Comparison of ENCODE assay signal across 8 cellular contexts in genomic region chr1:111988743-111989453, GRCh38. TPM values are rescaled to one million over a fixed set of nuclear protein-coding genes. Genes with fewer than 3 reads are reported as not detected.
DNase-seq lines count a peak whose midpoint lies in the region; ATAC-seq and TF ChIP-seq lines count a peak whose summit lies in the region.

No MANE protein-coding gene starts in this region.

- H3K36me3 ChIP-seq in naive thymus-derived CD4-positive, alpha-beta T cell (ENCODE audit: control insufficient read depth in 2 of 3, insufficient read depth in 3 of 3, low read length in 3 of 3): no peaks in the 10 kb centered on the region

- peaks cover 0 to 14% (median 10%) of the 10 kb centered on the region in 3 donors for H3K4me1 Mint-ChIP-seq in IgD-negative memory B cell
- H3K4me1 Mint-ChIP-seq in naive thymus-derived CD4-positive, alpha-beta T cell: peaks cover 0 to 22% (median 8%) of the 10 kb centered on the region in 7 donors

- peak overlapping the region; percentile 62 to 83 (median 70) for H3K4me3 Mint-ChIP-seq in IgD-negative memory B cell
- H3K4me3 Mint-ChIP-seq in naive thymus-derived CD4-positive, alpha-beta T cell: peak overlapping the region; percentile 16 to 80 (median 61)

- POLR2A ChIA-PET in AG04449 (lab: Yijun Ruan, JAX): no interaction called here
- POLR2A ChIA-PET in naive thymus-derived CD4-positive, alpha-beta T cell (lab: Charles Lee): no interaction called here

- CTCF ChIA-PET in AG04449 (lab: Yijun Ruan, JAX): no interaction called here
- CTCF ChIA-PET in naive thymus-derived CD4-positive, alpha-beta T cell (lab: Charles Lee): no interaction called here

- DNase-seq in AG04449 (ENCODE audit: low read depth, low spot score): no peak
- DNase-seq in dorsolateral prefrontal cortex: peak in 4 of 10 donors; percentile 36 to 62 (median 55)
- DNase-seq in naive thymus-derived CD4-positive, alpha-beta T cell: no peak
- DNase-seq in COLO829 (ENCODE audit: low spot score): no peak
- no peak for DNase-seq in GM19240 (ENCODE audit: insufficient read length, low spot score)
- no peak for DNase-seq in stimulated activated naive CD4-positive, alpha-beta T cell (lab: John Stamatoyannopoulos, UW)

- H3K9me3 Mint-ChIP-seq in IgD-negative memory B cell: no peaks in the 10 kb centered on the region
- peaks cover 0 to 5% (median 0%) of the 10 kb centered on the region in 11 donors for H3K9me3 Mint-ChIP-seq in naive thymus-derived CD4-positive, alpha-beta T cell

- peak overlapping the region in 52 of 59 donors; percentile 13 to 93 (median 75) for H3K27ac ChIP-seq in dorsolateral prefrontal cortex
- H3K27ac ChIP-seq in naive thymus-derived CD4-positive, alpha-beta T cell (ENCODE audit: low read depth, low read length): no peak overlapping the region

- H3K9me3 ChIP-seq in naive thymus-derived CD4-positive, alpha-beta T cell (ENCODE audit: control insufficient read depth in 2 of 3, low read length in 3 of 3): no peaks in the 10 kb centered on the region

- intact Hi-C loops in dorsolateral prefrontal cortex (cut with DNase I): no loop called here
- intact Hi-C loops in naive thymus-derived CD4-positive, alpha-beta T cell (cut with micrococcal nuclease): no loop called here

- H3K27ac Mint-ChIP-seq in IgD-negative memory B cell: no peak overlapping the region
- no peak overlapping the region for H3K27ac Mint-ChIP-seq in naive thymus-derived CD4-positive, alpha-beta T cell

- peak overlapping the region; percentile 32 for H3K4me3 ChIP-seq in AG04449 (ENCODE audit: low read depth, low read length)
- peak overlapping the region; percentile 52 to 79 (median 68) for H3K4me3 ChIP-seq in dorsolateral prefrontal cortex
- no peak overlapping the region for H3K4me3 ChIP-seq in naive thymus-derived CD4-positive, alpha-beta T cell (ENCODE audit: low read length)

- peaks cover 0 to 2% (median 0%) of the 10 kb centered on the region in 45 donors for H3K27me3 ChIP-seq in dorsolateral prefrontal cortex
- H3K27me3 ChIP-seq in naive thymus-derived CD4-positive, alpha-beta T cell (ENCODE audit: control insufficient read depth in 2 of 2, insufficient read depth in 2 of 2, low read length in 2 of 2): peaks cover 0 to 4% of the 10 kb centered on the region in 2 donors

- no peaks in the 10 kb centered on the region for H3K36me3 Mint-ChIP-seq in IgD-negative memory B cell
- H3K36me3 Mint-ChIP-seq in naive thymus-derived CD4-positive, alpha-beta T cell: no peaks in the 10 kb centered on the region

- peaks cover 49% of the 10 kb centered on the region for H3K27me3 Mint-ChIP-seq in IgD-negative memory B cell
- peaks cover 66 to 76% (median 69%) of the 10 kb centered on the region in 5 donors for H3K27me3 Mint-ChIP-seq in naive thymus-derived CD4-positive, alpha-beta T cell

- no peak for ATAC-seq in naive thymus-derived CD4-positive, alpha-beta T cell
- ATAC-seq in HG02678 (IDR thresholded peaks at IDR 0.05; ENCODE audit: unreplicated experiment): no peak

- no peak for TF ChIP-seq CTCF in AG04449 (IDR thresholded peaks at IDR 0.05; ENCODE audit: insufficient read depth, low read length, missing control alignments)
- TF ChIP-seq CTCF in dorsolateral prefrontal cortex (IDR thresholded peaks at IDR 0.05 in 54 of 56, conservative IDR thresholded peaks at IDR 0.05 in 2 of 56; ENCODE audit: low read depth in 1 of 56, partially characterized antibody in 56 of 56): no peak

- no peaks in the 10 kb centered on the region for H3K4me1 ChIP-seq in naive thymus-derived CD4-positive, alpha-beta T cell (ENCODE audit: control insufficient read depth in 2 of 2, insufficient read depth in 2 of 2, low read length in 2 of 2)

RNA-seq across cellular contexts. Expression of gene KCND3, which starts 0.6 kb away (rescaled TPM):
- polyA plus RNA-seq in IgD-negative memory B cell: not detected
- 100 to 1,000 TPM in 4 of 120 experiments, 10 to 100 TPM in 116; 24.2 to 117 (median 79.1) TPM for total RNA-seq in dorsolateral prefrontal cortex
- total RNA-seq in naive thymus-derived CD4-positive, alpha-beta T cell: under 1 TPM in 1 of 5 experiments, not detected in 4; 0.17 TPM
- under 1 TPM in 1 of 2 donors, not detected in 1; 0.05 TPM for polyA plus RNA-seq in naive thymus-derived CD4-positive, alpha-beta T cell

Comparison
In these comparisons a context has a peak if more than half of its experiments do, and no peak if none do; other contexts are left out.
1. RNA of gene KCND3, which starts 0.6 kb away (total RNA-seq): 24.2 to 117 TPM in dorsolateral prefrontal cortex; 0.17 TPM in naive thymus-derived CD4-positive, alpha-beta T cell; every median in the first group is over 10 times any median in the second.